In the genomic region with DNA sequence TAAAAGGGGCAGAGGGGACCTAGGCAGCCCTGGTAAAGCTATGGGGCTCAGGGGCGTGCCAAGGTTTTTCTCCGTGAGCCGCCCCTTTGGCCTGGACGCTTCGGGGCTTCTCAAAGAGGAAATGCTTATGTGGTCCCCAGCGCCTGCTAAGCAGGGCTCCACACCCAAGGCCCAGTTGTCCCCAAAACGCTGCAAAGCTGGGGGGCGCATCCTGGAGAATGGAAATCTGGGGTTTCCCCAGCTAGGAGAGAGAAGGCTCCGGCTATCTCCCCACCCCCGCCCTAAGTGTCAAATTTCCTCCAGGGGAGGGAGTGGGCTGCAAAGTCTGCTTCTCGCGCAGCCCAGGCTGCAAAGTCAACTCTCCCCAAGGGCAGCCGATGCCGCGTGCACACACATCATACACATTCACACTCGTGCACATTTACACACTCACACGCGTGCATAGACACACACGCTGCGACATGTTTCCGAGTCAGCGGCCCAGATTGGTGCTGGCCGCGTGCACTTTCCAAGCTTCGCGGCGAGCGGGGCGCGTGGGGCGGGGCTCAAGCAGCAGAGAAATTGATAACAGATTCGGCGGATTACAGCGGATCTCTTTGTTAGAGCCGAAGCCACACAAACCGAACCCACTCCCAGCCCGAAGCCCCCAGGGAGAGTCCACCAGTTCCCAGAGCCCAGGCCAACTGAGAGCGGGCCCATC, we compare ENCODE assay signal across 1 cellular context.
TF ChIP-seq lines count a peak whose summit lies in the region.

No MANE protein-coding gene starts in this region.

TF ChIP-seq in IMR-90, 13 proteins besides CTCF, POLR2A, EP300 and RAD21 (continued from another document):
- TF ChIP-seq, protein P1, sequence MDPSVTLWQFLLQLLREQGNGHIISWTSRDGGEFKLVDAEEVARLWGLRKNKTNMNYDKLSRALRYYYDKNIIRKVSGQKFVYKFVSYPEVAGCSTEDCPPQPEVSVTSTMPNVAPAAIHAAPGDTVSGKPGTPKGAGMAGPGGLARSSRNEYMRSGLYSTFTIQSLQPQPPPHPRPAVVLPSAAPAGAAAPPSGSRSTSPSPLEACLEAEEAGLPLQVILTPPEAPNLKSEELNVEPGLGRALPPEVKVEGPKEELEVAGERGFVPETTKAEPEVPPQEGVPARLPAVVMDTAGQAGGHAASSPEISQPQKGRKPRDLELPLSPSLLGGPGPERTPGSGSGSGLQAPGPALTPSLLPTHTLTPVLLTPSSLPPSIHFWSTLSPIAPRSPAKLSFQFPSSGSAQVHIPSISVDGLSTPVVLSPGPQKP (IDR thresholded peaks at IDR 0.05; ENCODE audit: borderline replicate concordance, low read depth, low read length) = no peak
- TF ChIP-seq FOS (IDR thresholded peaks at IDR 0.05; ENCODE audit: low read depth, low read length) = no peak
- TF ChIP-seq, protein P2, sequence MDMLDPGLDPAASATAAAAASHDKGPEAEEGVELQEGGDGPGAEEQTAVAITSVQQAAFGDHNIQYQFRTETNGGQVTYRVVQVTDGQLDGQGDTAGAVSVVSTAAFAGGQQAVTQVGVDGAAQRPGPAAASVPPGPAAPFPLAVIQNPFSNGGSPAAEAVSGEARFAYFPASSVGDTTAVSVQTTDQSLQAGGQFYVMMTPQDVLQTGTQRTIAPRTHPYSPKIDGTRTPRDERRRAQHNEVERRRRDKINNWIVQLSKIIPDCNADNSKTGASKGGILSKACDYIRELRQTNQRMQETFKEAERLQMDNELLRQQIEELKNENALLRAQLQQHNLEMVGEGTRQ (IDR thresholded peaks at IDR 0.05; ENCODE audit: low read depth, low read length) = no peak
- no peak for TF ChIP-seq MAFK (IDR thresholded peaks at IDR 0.05; ENCODE audit: low read depth, low read length)
- no peak for TF ChIP-seq SMC3 (IDR thresholded peaks at IDR 0.05; ENCODE audit: low read depth, low read length)
- TF ChIP-seq NFE2L2 (IDR thresholded peaks at IDR 0.05; ENCODE audit: low read depth, low read length) = no peak
- TF ChIP-seq CHD1 (IDR thresholded peaks at IDR 0.05; ENCODE audit: low read depth, low read length) = no peak
- TF ChIP-seq BHLHE40 (IDR thresholded peaks at IDR 0.05; ENCODE audit: low read depth, low read length) = peak; percentile 69
- peak; percentile 58; the same call in 1 of the 2 replicates for TF ChIP-seq MAZ (IDR thresholded peaks at IDR 0.05; ENCODE audit: borderline replicate concordance, low read depth, low read length)
- no peak for TF ChIP-seq RCOR1 (IDR thresholded peaks at IDR 0.05; ENCODE audit: insufficient replicate concordance, low read length)
- peak; percentile 45; the same call in 1 of the 2 replicates for TF ChIP-seq MXI1 (IDR thresholded peaks at IDR 0.05; ENCODE audit: borderline replicate concordance, low read depth, low read length)
TF ChIP-seq in IMR-90: peak in this region for 3.
